8 cellular contexts compared by ENCODE assay signal in the genomic region with DNA sequence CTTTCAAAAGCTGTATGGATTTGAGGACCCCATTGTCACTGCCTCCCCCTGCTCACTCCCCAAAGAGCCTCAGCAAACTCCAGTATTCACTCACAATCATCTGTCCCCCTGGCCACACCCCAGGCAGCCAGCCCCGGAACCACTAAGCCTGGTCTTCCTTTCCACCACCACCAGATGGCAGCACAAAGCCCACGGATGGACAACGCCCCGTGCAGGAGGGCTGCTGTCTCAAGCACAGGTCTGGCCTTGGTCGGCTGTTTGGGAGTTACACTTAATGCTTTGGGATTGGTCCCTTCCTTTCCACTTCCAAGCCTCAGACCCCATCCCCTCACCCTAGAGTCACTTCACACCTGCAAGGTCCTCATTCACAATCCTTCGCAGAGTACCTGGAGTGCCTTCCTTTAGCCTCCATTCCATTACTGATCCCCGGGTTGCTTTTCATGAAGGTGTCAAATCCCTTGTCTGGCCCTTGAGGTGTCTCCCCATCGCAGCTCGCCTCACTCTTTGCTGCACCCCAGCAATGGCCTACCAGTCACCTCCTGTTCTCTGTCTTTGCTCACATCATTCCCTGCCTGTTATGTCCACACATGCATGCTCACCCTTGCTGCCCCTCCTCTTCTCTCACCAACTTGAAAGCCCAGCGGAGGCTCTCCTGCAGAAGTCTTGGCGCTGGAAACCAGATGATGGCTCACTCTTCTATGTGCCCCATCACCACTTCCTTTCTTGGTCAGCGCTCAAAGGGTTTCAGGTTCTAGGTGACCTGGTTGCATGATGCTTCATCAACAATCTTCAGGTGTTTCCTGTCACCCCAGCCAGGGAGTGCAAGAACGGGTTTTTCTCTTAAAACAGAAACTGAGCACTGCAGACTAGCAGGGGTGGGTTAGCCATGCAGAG. TPM values are rescaled to one million over a fixed set of nuclear protein-coding genes. Genes with fewer than 3 reads are reported as not detected.
DNase-seq lines count a peak whose midpoint lies in the region; ATAC-seq and TF ChIP-seq lines count a peak whose summit lies in the region.

No MANE protein-coding gene starts in this region.

- no peaks in the 10 kb centered on the region for H3K36me3 ChIP-seq in mesendoderm (ENCODE audit: control insufficient read depth, insufficient read depth, low read length)

- no peak overlapping the region for H4K5ac ChIP-seq in mesendoderm (ENCODE audit: low read length)

- no peak overlapping the region for H2BK15ac ChIP-seq in mesendoderm (replicated peaks; ENCODE audit: low read depth)

- H2BK5ac ChIP-seq in mesendoderm (ENCODE audit: low read length): no peak overlapping the region

- ATAC-seq in GM19372 (IDR thresholded peaks at IDR 0.05; ENCODE audit: low read depth, unreplicated experiment) (peak; percentile 55), HG03378 (IDR thresholded peaks at IDR 0.05; ENCODE audit: unreplicated experiment) (peak; percentile 40)

- peak; percentile 85 for DNase-seq in CD1c-positive myeloid dendritic cell (ENCODE audit: extremely low spot score)
- peak; percentile 46 to 89 for DNase-seq in NCI-H526 (lab: John Stamatoyannopoulos, UW)
- DNase-seq in activated CD4-positive, alpha-beta T cell treated with anti-CD3 and anti-CD28 coated beads, Interleukin-2, amount 50 U/mL, for 24 hours (ENCODE audit: low read depth in 1 of 2, low spot score in 1 of 2): peak; percentile 71 to 79
- peak in 9 of 10 donors; percentile 45 to 86 (median 73) for DNase-seq in dorsolateral prefrontal cortex
- DNase-seq in mesendoderm: peak; percentile 80
- peak; percentile 57 to 68 for DNase-seq in stimulated activated CD8-positive, alpha-beta memory T cell treated with anti-CD3 and anti-CD28 coated beads, Interleukin-4, amount 100 ng/mL, for 4 hours (ENCODE audit: low read depth in 2 of 2, low spot score in 1 of 2)

- H3K27me3 ChIP-seq in dorsolateral prefrontal cortex (peaks cover 0 to 8% (median 0%) of the 10 kb centered on the region in 45 donors), mesendoderm (ENCODE audit: insufficient read depth, low read length, poor library complexity) (no peaks in the 10 kb centered on the region)

- no peak overlapping the region for H3K9ac ChIP-seq in mesendoderm (ENCODE audit: low read length)

- H3K4me1 ChIP-seq in mesendoderm (ENCODE audit: control insufficient read depth, low read depth, low read length): no peaks in the 10 kb centered on the region

- no peaks in the 10 kb centered on the region for H3K79me1 ChIP-seq in mesendoderm (ENCODE audit: low read length)

- no CpG with 5 or more reads among the region's 13 CpGs for WGBS in mesendoderm (ENCODE audit: extremely low coverage, insufficient coverage, low lambda C conversion rate)

- H3K18ac ChIP-seq in mesendoderm (ENCODE audit: low read length): no peak overlapping the region

- H3K27ac ChIP-seq in dorsolateral prefrontal cortex: no peak overlapping the region
- no peak overlapping the region for H3K27ac ChIP-seq in mesendoderm (ENCODE audit: low read depth, low read length)

- H2BK120ac ChIP-seq in mesendoderm (ENCODE audit: low read depth, low read length): no peak overlapping the region

- peak; percentile 46 to 95 (median 88) for TF ChIP-seq CTCF in dorsolateral prefrontal cortex (IDR thresholded peaks at IDR 0.05 in 54 of 56, conservative IDR thresholded peaks at IDR 0.05 in 2 of 56; ENCODE audit: low read depth in 1 of 56, partially characterized antibody in 56 of 56)

- no peak overlapping the region for H3K4me2 ChIP-seq in mesendoderm (ENCODE audit: low read length)

- no peak overlapping the region for H3K23ac ChIP-seq in mesendoderm (ENCODE audit: low read length)

- no peaks in the 10 kb centered on the region for H3K79me2 ChIP-seq in mesendoderm (ENCODE audit: control insufficient read depth, insufficient read depth, low read length)

- no peak overlapping the region for H2AK5ac ChIP-seq in mesendoderm (ENCODE audit: low read length)

- H3K4me3 ChIP-seq in dorsolateral prefrontal cortex: no peak overlapping the region
- H3K4me3 ChIP-seq in mesendoderm (ENCODE audit: low read length): no peak overlapping the region

- no peak overlapping the region for H3K4ac ChIP-seq in mesendoderm (ENCODE audit: low read depth, low read length)

- no peak overlapping the region for H4K8ac ChIP-seq in mesendoderm (ENCODE audit: low read depth, low read length)

- no peak overlapping the region for H3K56ac ChIP-seq in mesendoderm (ENCODE audit: low read length)

- intact Hi-C loops in dorsolateral prefrontal cortex (cut with DNase I): loop anchor here (2.0 to 5.0 kb wide), 5 partner anchors 81 to 151 kb away; no protein-coding TSS in a partner anchor

RNA-seq across cellular contexts. Expression of gene KCNA2, which starts 24.9 kb away (rescaled TPM):
- total RNA-seq in dorsolateral prefrontal cortex: 100 to 1,000 TPM in 119 of 120 experiments, 10 to 100 TPM in 1; 66.5 to 334 (median 205) TPM
- 0.22 TPM for polyA plus RNA-seq in mesendoderm (2013, experiment 1 of 2)
- polyA plus RNA-seq in mesendoderm (2013, experiment 2 of 2): 0.18 TPM

RNA-seq across cellular contexts. Expression of gene KCNA3, which starts 43.7 kb away (rescaled TPM):
- total RNA-seq in dorsolateral prefrontal cortex: 10 to 100 TPM in 112 of 120 experiments, 1 to 10 TPM in 8; 4.9 to 30.7 (median 16.4) TPM
- 0.20 TPM for polyA plus RNA-seq in mesendoderm (2013, experiment 1 of 2)
- polyA plus RNA-seq in mesendoderm (2013, experiment 2 of 2): 0.18 TPM
